Comparison of ENCODE assay signal across 27 cellular contexts in the genomic region with DNA sequence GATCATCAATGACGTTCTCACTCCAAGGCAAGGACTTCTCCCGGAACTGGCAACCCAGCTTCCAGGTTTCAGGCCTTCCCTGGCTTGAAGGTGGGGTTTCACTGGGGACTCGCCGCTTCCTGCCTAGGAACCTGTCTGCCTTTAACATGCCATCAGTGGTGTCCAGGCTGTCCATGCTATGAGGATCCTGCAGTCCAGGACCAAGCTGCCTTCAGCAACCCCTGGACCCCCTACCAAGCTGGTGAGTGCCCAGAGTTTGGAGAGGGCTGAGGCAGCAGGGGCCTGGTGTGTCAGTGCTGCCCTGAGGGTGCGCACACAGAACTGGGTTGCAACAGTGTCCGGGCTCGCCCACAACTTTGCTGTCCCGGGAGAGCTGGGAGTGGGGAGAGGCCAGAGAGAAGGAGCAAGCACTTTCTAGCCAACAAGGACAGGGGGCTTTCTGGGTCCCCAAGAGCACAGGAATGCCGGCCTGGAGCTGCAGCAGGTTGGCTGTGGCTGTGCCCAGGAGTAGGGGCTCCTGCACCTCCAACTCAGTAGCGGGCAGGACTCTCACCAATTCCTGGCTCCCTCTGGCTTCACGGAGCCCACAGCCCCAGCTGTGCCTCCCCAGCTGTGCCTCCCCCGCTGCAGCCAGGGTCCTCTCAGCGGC.
"Had no signal": no experiment of that assay in that cellular context is flagged by ENCODE, and none has a peak within 500 bp of the region (broad histone marks: within the 10 kb centered on the region; RNA-seq: fewer than 3 reads in every experiment).

No MANE protein-coding gene starts in this region.

- H3K9me3 ChIP-seq: breast epithelium, esophagus muscularis mucosa, ovary, suprapubic skin, tibial artery had no signal

- H3K27me3 ChIP-seq: breast epithelium, esophagus muscularis mucosa, foreskin keratinocyte, ovary, suprapubic skin, tibial artery had no signal

- H3K36me3 ChIP-seq: breast epithelium, esophagus muscularis mucosa, ovary, suprapubic skin, tibial artery had no signal

- H3K27ac ChIP-seq: breast epithelium, esophagus muscularis mucosa, foreskin keratinocyte, ovary, suprapubic skin, tibial artery had no signal

- H3K4me3 ChIP-seq: breast epithelium, esophagus muscularis mucosa, ovary, suprapubic skin, tibial artery had no signal

- H3K4me1 ChIP-seq: breast epithelium, esophagus muscularis mucosa, foreskin keratinocyte, suprapubic skin, tibial artery had no signal

- FAIRE-seq: colon, islet of Langerhans, small intestine had no signal

- ATAC-seq: activated CD8-positive, alpha-beta T cell treated with anti-CD3 and anti-CD28 coated beads for 36 hours; activated naive CD8-positive, alpha-beta T cell treated with anti-CD3 and anti-CD28 coated beads, Interleukin-2, amount 50 U/mL, for 24 hours; activated T-cell treated with anti-CD3 and anti-CD28 coated beads, Interleukin-2, amount 50 U/mL, for 4 hours; activated T-helper 17 cell treated with anti-CD3 and anti-CD28 coated beads, Interleukin-2, amount 50 U/mL, for 72 hours; foreskin keratinocyte; left ventricle myocardium superior; sciatic nerve had no signal

- DNase-seq: activated B cell treated with CpG ODN at 0.5 μM for 24 hours; activated CD4-positive, alpha-beta T cell treated with anti-CD3 and anti-CD28 coated beads, Interleukin-2, amount 50 U/mL, for 1 hour; activated CD8-positive, alpha-beta T cell treated with anti-CD3 and anti-CD28 coated beads for 36 hours; activated naive CD8-positive, alpha-beta T cell treated with anti-CD3 and anti-CD28 coated beads, Interleukin-2, amount 50 U/mL, for 24 hours; activated T-cell treated with anti-CD3 and anti-CD28 coated beads, Interleukin-2, amount 50 U/mL, for 4 hours; amygdala; dermis blood vessel endothelial cell; effector CD4-positive, alpha-beta T cell; foreskin keratinocyte; left ventricle myocardium superior; naive B cell; nephron progenitor cell; small intestine; stimulated activated CD4-positive, alpha-beta T cell treated with anti-CD3 and anti-CD28 coated beads, Interleukin-1b, Interleukin-23, amount 100 ng/mL, for 48 hours; stimulated activated CD4-positive, alpha-beta T cell treated with anti-CD3 and anti-CD28 coated beads, Interleukin-4, amount 100 ng/mL, for 4 hours; stimulated activated CD8-positive, alpha-beta memory T cell treated with anti-CD3 and anti-CD28 coated beads, Interleukin-4, amount 100 ng/mL, for 48 hours; stimulated activated naive CD4-positive, alpha-beta T cell; T-helper 2 cell had no signal
